ENCODE assay signal across 1 cellular context in the genomic region with DNA sequence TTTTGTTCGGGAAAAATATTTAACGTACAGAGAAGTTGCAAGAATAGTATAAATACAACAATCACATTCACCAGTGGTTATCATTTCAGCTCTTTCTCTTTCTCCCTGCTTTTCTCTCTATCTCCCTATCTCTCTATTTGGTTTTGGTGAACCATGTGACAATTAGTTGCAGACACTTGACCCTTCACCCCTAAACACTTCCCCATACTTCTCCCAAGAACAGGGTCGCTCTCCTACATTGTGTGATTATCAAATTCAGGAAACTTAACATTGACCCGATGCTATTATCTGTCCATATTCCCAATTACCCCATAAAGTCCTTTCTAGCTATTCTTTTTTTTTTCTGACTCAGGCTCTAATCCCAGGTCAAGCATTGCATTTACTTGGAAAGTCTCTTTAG.
TF ChIP-seq lines count a peak whose summit lies in the region.

No MANE protein-coding gene starts in this region.

TF ChIP-seq in HepG2, 621 proteins besides CTCF, POLR2A, EP300 and RAD21:
- no peak for TF ChIP-seq HOXA7 (CRISPR knock-in tag; IDR thresholded peaks at IDR 0.05)
- TF ChIP-seq, protein P1, sequence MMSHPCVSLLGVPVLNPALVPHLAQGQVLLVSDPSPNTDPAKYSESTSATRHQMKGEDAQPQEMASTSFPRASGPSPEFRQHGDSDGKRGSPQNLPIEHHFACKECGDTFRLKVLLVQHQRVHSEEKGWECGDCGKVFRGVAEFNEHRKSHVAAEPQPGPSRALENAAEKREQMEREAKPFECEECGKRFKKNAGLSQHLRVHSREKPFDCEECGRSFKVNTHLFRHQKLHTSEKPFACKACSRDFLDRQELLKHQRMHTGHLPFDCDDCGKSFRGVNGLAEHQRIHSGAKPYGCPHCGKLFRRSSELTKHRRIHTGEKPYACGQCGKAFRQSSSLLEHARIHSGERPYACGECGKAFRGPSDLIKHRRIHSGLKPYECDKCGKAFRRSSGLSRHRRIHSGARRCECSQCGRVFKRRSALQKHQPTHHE (CRISPR knock-in tag; IDR thresholded peaks at IDR 0.05; ENCODE audit: borderline replicate concordance): no peak
- TF ChIP-seq ZNF549 (CRISPR knock-in tag; IDR thresholded peaks at IDR 0.05): no peak
- TF ChIP-seq RCOR2 (CRISPR knock-in tag; IDR thresholded peaks at IDR 0.05): no peak
- no peak for TF ChIP-seq MAFK (conservative IDR thresholded peaks at IDR 0.05 in 1 of 2, IDR thresholded peaks at IDR 0.05 in 1 of 2; ENCODE audit: low read length in 2 of 2)
- no peak for TF ChIP-seq ARHGAP35 (CRISPR knock-in tag; IDR thresholded peaks at IDR 0.05; ENCODE audit: borderline replicate concordance)
- TF ChIP-seq NR2F6 (IDR thresholded peaks at IDR 0.05): no peak; the same call in 1 of the 2 replicates
- no peak for TF ChIP-seq NR2F6 (CRISPR knock-in tag; IDR thresholded peaks at IDR 0.05)
- TF ChIP-seq POGZ (CRISPR knock-in tag; IDR thresholded peaks at IDR 0.05): no peak
- no peak for TF ChIP-seq NCOA5 (CRISPR knock-in tag; IDR thresholded peaks at IDR 0.05)
- no peak for TF ChIP-seq MBNL3 (CRISPR knock-in tag; conservative IDR thresholded peaks at IDR 0.05)
- TF ChIP-seq HMG20A (CRISPR knock-in tag; IDR thresholded peaks at IDR 0.05; ENCODE audit: borderline replicate concordance): no peak
- no peak for TF ChIP-seq EEA1 (CRISPR knock-in tag; IDR thresholded peaks at IDR 0.05; ENCODE audit: borderline replicate concordance)
- no peak for TF ChIP-seq GATA4 (IDR thresholded peaks at IDR 0.05; ENCODE audit: borderline replicate concordance, low read depth)
- no peak for TF ChIP-seq HNRNPUL1 (IDR thresholded peaks at IDR 0.05; ENCODE audit: low read depth, low read length)
- TF ChIP-seq, protein P2, sequence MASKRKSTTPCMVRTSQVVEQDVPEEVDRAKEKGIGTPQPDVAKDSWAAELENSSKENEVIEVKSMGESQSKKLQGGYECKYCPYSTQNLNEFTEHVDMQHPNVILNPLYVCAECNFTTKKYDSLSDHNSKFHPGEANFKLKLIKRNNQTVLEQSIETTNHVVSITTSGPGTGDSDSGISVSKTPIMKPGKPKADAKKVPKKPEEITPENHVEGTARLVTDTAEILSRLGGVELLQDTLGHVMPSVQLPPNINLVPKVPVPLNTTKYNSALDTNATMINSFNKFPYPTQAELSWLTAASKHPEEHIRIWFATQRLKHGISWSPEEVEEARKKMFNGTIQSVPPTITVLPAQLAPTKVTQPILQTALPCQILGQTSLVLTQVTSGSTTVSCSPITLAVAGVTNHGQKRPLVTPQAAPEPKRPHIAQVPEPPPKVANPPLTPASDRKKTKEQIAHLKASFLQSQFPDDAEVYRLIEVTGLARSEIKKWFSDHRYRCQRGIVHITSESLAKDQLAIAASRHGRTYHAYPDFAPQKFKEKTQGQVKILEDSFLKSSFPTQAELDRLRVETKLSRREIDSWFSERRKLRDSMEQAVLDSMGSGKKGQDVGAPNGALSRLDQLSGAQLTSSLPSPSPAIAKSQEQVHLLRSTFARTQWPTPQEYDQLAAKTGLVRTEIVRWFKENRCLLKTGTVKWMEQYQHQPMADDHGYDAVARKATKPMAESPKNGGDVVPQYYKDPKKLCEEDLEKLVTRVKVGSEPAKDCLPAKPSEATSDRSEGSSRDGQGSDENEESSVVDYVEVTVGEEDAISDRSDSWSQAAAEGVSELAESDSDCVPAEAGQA (IDR thresholded peaks at IDR 0.05; ENCODE audit: low read depth): no peak
- TF ChIP-seq, protein P2 (CRISPR knock-in tag; IDR thresholded peaks at IDR 0.05; ENCODE audit: borderline replicate concordance): no peak
- TF ChIP-seq, protein P3, sequence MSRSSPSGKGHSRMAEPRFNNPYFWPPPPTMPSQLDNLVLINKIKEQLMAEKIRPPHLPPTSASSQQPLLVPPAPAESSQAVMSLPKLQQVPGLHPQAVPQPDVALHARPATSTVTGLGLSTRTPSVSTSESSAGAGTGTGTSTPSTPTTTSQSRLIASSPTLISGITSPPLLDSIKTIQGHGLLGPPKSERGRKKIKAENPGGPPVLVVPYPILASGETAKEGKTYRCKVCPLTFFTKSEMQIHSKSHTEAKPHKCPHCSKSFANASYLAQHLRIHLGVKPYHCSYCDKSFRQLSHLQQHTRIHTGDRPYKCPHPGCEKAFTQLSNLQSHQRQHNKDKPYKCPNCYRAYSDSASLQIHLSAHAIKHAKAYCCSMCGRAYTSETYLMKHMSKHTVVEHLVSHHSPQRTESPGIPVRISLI (CRISPR knock-in tag; IDR thresholded peaks at IDR 0.05; ENCODE audit: borderline replicate concordance): no peak
